In genomic region chr10:22715290-22715625, GRCh38 we compare ENCODE assay signal across 1 cellular context.
A peak's percentile ranks its signal among the peaks of the same experiment; 100 is the strongest.
TF ChIP-seq lines count a peak whose summit lies in the region.

No MANE protein-coding gene starts in this region.

TF ChIP-seq in K562, 482 proteins besides CTCF, POLR2A, EP300 and RAD21 (continued from another document):
- TF ChIP-seq CLOCK (CRISPR knock-in tag; IDR thresholded peaks at IDR 0.05; ENCODE audit: borderline replicate concordance) (no peak), HMBOX1 (IDR thresholded peaks at IDR 0.05) (no peak), CREB1 (IDR thresholded peaks at IDR 0.05) (no peak), CREB1 (CRISPR knock-in tag; IDR thresholded peaks at IDR 0.05) (0 out of 2 replicates have a peak, but pooled peaks have one; percentile 6), ZNF778 (CRISPR knock-in tag; IDR thresholded peaks at IDR 0.05) (no peak), SREBF1 (IDR thresholded peaks at IDR 0.05; ENCODE audit: borderline replicate concordance, low read depth, low read length) (no peak), ESRRA (IDR thresholded peaks at IDR 0.05; ENCODE audit: borderline replicate concordance, low read depth) (no peak), ZNF79 (CRISPR knock-in tag; IDR thresholded peaks at IDR 0.05; ENCODE audit: low read depth) (no peak), TCF7 (IDR thresholded peaks at IDR 0.05; ENCODE audit: borderline replicate concordance) (no peak), ZFP1 (CRISPR knock-in tag; IDR thresholded peaks at IDR 0.05) (no peak)
- TF ChIP-seq, protein P1, sequence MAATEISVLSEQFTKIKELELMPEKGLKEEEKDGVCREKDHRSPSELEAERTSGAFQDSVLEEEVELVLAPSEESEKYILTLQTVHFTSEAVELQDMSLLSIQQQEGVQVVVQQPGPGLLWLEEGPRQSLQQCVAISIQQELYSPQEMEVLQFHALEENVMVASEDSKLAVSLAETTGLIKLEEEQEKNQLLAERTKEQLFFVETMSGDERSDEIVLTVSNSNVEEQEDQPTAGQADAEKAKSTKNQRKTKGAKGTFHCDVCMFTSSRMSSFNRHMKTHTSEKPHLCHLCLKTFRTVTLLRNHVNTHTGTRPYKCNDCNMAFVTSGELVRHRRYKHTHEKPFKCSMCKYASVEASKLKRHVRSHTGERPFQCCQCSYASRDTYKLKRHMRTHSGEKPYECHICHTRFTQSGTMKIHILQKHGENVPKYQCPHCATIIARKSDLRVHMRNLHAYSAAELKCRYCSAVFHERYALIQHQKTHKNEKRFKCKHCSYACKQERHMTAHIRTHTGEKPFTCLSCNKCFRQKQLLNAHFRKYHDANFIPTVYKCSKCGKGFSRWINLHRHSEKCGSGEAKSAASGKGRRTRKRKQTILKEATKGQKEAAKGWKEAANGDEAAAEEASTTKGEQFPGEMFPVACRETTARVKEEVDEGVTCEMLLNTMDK (IDR thresholded peaks at IDR 0.05; ENCODE audit: borderline replicate concordance, insufficient read depth, low read depth, low read length, poor library complexity, severe bottlenecking) = no peak
